In the genomic region with DNA sequence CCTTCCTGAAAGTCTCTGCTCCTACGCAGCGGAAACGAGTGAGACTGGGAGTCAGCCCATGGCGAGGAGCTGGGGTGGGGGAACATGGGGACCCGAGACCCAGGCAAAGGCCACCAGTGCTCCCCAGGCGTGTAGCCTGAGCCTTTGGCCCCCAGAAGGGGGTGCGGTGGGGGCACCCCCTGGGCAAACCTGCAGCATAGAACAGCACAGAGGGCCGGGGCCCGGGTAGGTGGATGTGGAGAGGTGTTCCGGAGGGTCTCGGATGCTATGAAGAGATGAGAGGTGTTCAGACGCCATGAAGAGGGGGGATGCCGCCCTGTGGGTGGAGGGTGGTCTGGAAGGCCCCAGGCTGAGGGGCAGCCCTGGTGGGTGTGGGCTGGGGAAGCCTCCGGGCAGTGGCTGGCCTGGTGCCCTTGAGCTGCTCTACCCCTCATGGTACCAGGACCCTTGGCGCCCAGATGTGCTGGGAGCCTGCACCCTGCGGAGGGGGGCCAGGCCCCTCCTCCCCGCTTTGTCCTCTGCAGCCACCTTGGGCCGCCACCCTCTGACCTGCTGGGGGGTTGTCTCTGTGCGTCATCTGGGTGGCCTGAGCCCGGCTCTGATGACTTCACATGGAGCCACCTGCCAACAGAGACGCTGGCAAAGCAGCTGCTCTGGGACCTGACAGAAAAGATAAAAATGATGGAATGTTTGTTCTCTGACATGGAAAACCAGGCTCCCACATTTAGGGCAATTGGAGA, we compare ENCODE assay signal across 25 cellular contexts.
A peak's percentile ranks its signal among the peaks of the same experiment; 100 is the strongest.
DNase-seq lines count a peak whose midpoint lies in the region; ATAC-seq and TF ChIP-seq lines count a peak whose summit lies in the region.
"Had no signal": no experiment of that assay in that cellular context is flagged by ENCODE, and none has a peak within 500 bp of the region (broad histone marks: within the 10 kb centered on the region; RNA-seq: fewer than 3 reads in every experiment).

No MANE protein-coding gene starts in this region.

- H3K36me3 Mint-ChIP-seq in WTC11 (no peaks in the 10 kb centered on the region), nephron (ENCODE audit: low read depth) (no peaks in the 10 kb centered on the region)
- H3K36me3 Mint-ChIP-seq: stimulated activated naive B cell treated with anti-CD40 and anti-IgM and Interleukin-4, amounts not matched to agents 10 μg/mL and 1 μg/mL and 100 μg/mL, for 72 hours had no signal

- TF ChIP-seq CTCF in WTC11 (IDR thresholded peaks at IDR 0.05), result no peak
- no peak for TF ChIP-seq CTCF in nephron (IDR thresholded peaks at IDR 0.05; ENCODE audit: unreplicated experiment in 3 of 3)
- no peak for TF ChIP-seq CTCF in foreskin fibroblast (IDR thresholded peaks at IDR 0.05; ENCODE audit: low read depth, low read length)

- no peak overlapping the region for H3K9ac ChIP-seq in BLaER1

- no peaks in the 10 kb centered on the region for H3K36me3 ChIP-seq in BLaER1
- H3K36me3 ChIP-seq: esophagus muscularis mucosa, tibial artery had no signal

- peaks cover 28% of the 10 kb centered on the region for H3K27me3 ChIP-seq in BLaER1

- H3K27ac ChIP-seq in BLaER1, result no peak overlapping the region
- H3K27ac ChIP-seq: esophagus muscularis mucosa, tibial artery had no signal

- peaks cover 22% of the 10 kb centered on the region; the same call in 1 of the 2 replicates for H4K20me1 ChIP-seq in BLaER1

- no peak overlapping the region for H3K4me3 Mint-ChIP-seq in WTC11
- H3K4me3 Mint-ChIP-seq in nephron, result peak overlapping the region in 2 of 3 experiments; percentile 34 to 60
- H3K4me3 Mint-ChIP-seq: central memory CD8-positive, alpha-beta T cell; neural crest cell; stimulated activated naive B cell treated with anti-CD40 and anti-IgM and Interleukin-4, amounts not matched to agents 10 μg/mL and 1 μg/mL and 100 μg/mL, for 72 hours had no signal

- H3K9me3 Mint-ChIP-seq in WTC11 (no peaks in the 10 kb centered on the region), nephron (no peaks in the 10 kb centered on the region)
- H3K9me3 Mint-ChIP-seq: central memory CD8-positive, alpha-beta T cell; neural crest cell; stimulated activated naive B cell treated with anti-CD40 and anti-IgM and Interleukin-4, amounts not matched to agents 10 μg/mL and 1 μg/mL and 100 μg/mL, for 72 hours had no signal

- H3K27ac Mint-ChIP-seq in WTC11 (no peak overlapping the region), nephron (peak overlapping the region in 2 of 3 experiments; percentile 53 to 54)
- H3K27ac Mint-ChIP-seq: stimulated activated naive B cell treated with anti-CD40 and anti-IgM and Interleukin-4, amounts not matched to agents 10 μg/mL and 1 μg/mL and 100 μg/mL, for 72 hours had no signal

- H3K4me2 ChIP-seq in BLaER1, result peak overlapping the region; percentile 97

- H3K27me3 Mint-ChIP-seq in WTC11 (ENCODE audit: low read depth), result no peaks in the 10 kb centered on the region
- peaks cover 31% of the 10 kb centered on the region for H3K27me3 Mint-ChIP-seq in nephron (ENCODE audit: low read depth)

- ATAC-seq in WTC11 (no peak), GM19467 (IDR thresholded peaks at IDR 0.05; ENCODE audit: unreplicated experiment) (no peak), HG03108 (IDR thresholded peaks at IDR 0.05; ENCODE audit: unreplicated experiment) (no peak)
- ATAC-seq: stimulated activated naive B cell treated with anti-CD40 and anti-IgM and Interleukin-4, amounts not matched to agents 10 μg/mL and 1 μg/mL and 100 μg/mL, for 72 hours had no signal

- H3K9me3 ChIP-seq in BLaER1, result no peaks in the 10 kb centered on the region

- POLR2A ChIA-PET in WTC11 (lab: Charles Lee), result interaction anchor here (0.6 kb wide), 1 partner anchor 20 kb away, joined by 3 read pairs; no protein-coding TSS in a partner anchor

- H3K4me1 Mint-ChIP-seq in WTC11, result peaks cover 33% of the 10 kb centered on the region
- H3K4me1 Mint-ChIP-seq in nephron, result peaks cover 47% of the 10 kb centered on the region
- H3K4me1 Mint-ChIP-seq: central memory CD8-positive, alpha-beta T cell had no signal

- DNase-seq in DMS153 (lab: John Stamatoyannopoulos, UW) (peak; percentile 3), WTC11 (ENCODE audit: low spot score) (peak; percentile 4), foreskin fibroblast (no peak)
- DNase-seq: activated CD4-positive, alpha-beta T cell treated with anti-CD3 and anti-CD28 coated beads for 4 hours; activated CD8-positive, alpha-beta memory T cell treated with anti-CD3 and anti-CD28 coated beads, Interleukin-2, amount 50 U/mL, for 4 hours; activated effector memory CD4-positive, alpha-beta T cell treated with Interleukin-2 at 50 U/mL for 16 hours; amygdala; Calu3; effector CD8-positive, alpha-beta T cell; GOT3; midbrain; NCI-H1092; NCI-H2171 treated with DMSO at 0.1 percent for 48 hours; retina; RPMI8226; stimulated activated CD4-positive, alpha-beta T cell treated with anti-CD3 and anti-CD28 coated beads, Interleukin-15, amount 100 ng/mL, for 24 hours; stimulated activated naive B cell treated with anti-CD40 and anti-IgM and Interleukin-4, amounts not matched to agents 10 μg/mL and 1 μg/mL and 100 μg/mL, for 72 hours; tibial artery had no signal

- H3K4me1 ChIP-seq in BLaER1, result peaks cover 77% of the 10 kb centered on the region

- no peak overlapping the region for H3K4me3 ChIP-seq in BLaER1
- H3K4me3 ChIP-seq in foreskin fibroblast (ENCODE audit: low read depth in 1 of 2, low read length in 2 of 2), result no peak overlapping the region
- H3K4me3 ChIP-seq: esophagus muscularis mucosa, tibial artery had no signal

- CTCF ChIA-PET in WTC11 (lab: Charles Lee), result interaction anchor here (0.9 kb wide), 1 partner anchor 46 kb away, joined by 3 read pairs; no protein-coding TSS in a partner anchor

TF ChIP-seq in WTC11, 78 proteins besides CTCF, POLR2A, EP300 and RAD21 (continues in another document):
- no peak for TF ChIP-seq CBFB (CRISPR knock-in tag; IDR thresholded peaks at IDR 0.05; ENCODE audit: low read depth)
- TF ChIP-seq SOX15 (CRISPR knock-in tag; IDR thresholded peaks at IDR 0.05), result no peak
- no peak for TF ChIP-seq NFATC4 (CRISPR knock-in tag; IDR thresholded peaks at IDR 0.05)
- no peak for TF ChIP-seq SMAD4 (CRISPR knock-in tag; IDR thresholded peaks at IDR 0.05)
- TF ChIP-seq, protein P1, sequence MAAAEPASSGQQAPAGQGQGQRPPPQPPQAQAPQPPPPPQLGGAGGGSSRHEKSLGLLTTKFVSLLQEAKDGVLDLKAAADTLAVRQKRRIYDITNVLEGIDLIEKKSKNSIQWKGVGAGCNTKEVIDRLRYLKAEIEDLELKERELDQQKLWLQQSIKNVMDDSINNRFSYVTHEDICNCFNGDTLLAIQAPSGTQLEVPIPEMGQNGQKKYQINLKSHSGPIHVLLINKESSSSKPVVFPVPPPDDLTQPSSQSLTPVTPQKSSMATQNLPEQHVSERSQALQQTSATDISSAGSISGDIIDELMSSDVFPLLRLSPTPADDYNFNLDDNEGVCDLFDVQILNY (CRISPR knock-in tag; IDR thresholded peaks at IDR 0.05), result no peak
- TF ChIP-seq, protein P2, sequence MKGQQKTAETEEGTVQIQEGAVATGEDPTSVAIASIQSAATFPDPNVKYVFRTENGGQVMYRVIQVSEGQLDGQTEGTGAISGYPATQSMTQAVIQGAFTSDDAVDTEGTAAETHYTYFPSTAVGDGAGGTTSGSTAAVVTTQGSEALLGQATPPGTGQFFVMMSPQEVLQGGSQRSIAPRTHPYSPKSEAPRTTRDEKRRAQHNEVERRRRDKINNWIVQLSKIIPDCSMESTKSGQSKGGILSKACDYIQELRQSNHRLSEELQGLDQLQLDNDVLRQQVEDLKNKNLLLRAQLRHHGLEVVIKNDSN (CRISPR knock-in tag; IDR thresholded peaks at IDR 0.05), result no peak
- no peak for TF ChIP-seq NFYB (CRISPR knock-in tag; conservative IDR thresholded peaks at IDR 0.05; ENCODE audit: low read depth)
- TF ChIP-seq ZBTB21 (CRISPR knock-in tag; IDR thresholded peaks at IDR 0.05; ENCODE audit: borderline replicate concordance), result no peak
- TF ChIP-seq OVOL2 (CRISPR knock-in tag; IDR thresholded peaks at IDR 0.05; ENCODE audit: borderline replicate concordance), result no peak
- TF ChIP-seq, protein P3, sequence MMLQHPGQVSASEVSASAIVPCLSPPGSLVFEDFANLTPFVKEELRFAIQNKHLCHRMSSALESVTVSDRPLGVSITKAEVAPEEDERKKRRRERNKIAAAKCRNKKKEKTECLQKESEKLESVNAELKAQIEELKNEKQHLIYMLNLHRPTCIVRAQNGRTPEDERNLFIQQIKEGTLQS (CRISPR knock-in tag; conservative IDR thresholded peaks at IDR 0.05), result no peak
- TF ChIP-seq, protein P4, sequence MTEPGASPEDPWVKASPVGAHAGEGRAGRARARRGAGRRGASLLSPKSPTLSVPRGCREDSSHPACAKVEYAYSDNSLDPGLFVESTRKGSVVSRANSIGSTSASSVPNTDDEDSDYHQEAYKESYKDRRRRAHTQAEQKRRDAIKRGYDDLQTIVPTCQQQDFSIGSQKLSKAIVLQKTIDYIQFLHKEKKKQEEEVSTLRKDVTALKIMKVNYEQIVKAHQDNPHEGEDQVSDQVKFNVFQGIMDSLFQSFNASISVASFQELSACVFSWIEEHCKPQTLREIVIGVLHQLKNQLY (CRISPR knock-in tag; IDR thresholded peaks at IDR 0.05), result no peak
- TF ChIP-seq, protein P5, sequence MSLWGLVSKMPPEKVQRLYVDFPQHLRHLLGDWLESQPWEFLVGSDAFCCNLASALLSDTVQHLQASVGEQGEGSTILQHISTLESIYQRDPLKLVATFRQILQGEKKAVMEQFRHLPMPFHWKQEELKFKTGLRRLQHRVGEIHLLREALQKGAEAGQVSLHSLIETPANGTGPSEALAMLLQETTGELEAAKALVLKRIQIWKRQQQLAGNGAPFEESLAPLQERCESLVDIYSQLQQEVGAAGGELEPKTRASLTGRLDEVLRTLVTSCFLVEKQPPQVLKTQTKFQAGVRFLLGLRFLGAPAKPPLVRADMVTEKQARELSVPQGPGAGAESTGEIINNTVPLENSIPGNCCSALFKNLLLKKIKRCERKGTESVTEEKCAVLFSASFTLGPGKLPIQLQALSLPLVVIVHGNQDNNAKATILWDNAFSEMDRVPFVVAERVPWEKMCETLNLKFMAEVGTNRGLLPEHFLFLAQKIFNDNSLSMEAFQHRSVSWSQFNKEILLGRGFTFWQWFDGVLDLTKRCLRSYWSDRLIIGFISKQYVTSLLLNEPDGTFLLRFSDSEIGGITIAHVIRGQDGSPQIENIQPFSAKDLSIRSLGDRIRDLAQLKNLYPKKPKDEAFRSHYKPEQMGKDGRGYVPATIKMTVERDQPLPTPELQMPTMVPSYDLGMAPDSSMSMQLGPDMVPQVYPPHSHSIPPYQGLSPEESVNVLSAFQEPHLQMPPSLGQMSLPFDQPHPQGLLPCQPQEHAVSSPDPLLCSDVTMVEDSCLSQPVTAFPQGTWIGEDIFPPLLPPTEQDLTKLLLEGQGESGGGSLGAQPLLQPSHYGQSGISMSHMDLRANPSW (CRISPR knock-in tag; conservative IDR thresholded peaks at IDR 0.05; ENCODE audit: low read depth), result no peak
- TF ChIP-seq, protein P6, sequence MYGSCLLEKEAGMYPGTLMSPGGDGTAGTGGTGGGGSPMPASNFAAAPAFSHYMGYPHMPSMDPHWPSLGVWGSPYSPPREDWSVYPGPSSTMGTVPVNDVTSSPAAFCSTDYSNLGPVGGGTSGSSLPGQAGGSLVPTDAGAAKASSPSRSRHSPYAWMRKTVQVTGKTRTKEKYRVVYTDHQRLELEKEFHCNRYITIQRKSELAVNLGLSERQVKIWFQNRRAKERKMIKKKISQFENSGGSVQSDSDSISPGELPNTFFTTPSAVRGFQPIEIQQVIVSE (CRISPR knock-in tag; IDR thresholded peaks at IDR 0.05; ENCODE audit: borderline replicate concordance), result no peak

Comparison
In these comparisons a context has a peak if more than half of its experiments do, and no peak if none do; other contexts are left out.
1. DNase-seq: peak in DMS153 (single experiment) and WTC11 (single experiment); none in foreskin fibroblast (0 of 2).